ENCODE assay signal across 16 cellular contexts in genomic region chr2:234247453-234248180, GRCh38.
DNase-seq lines count a peak whose midpoint lies in the region; ATAC-seq and TF ChIP-seq lines count a peak whose summit lies in the region.
"Had no signal": no experiment of that assay in that cellular context is flagged by ENCODE, and none has a peak within 500 bp of the region (broad histone marks: within the 10 kb centered on the region; RNA-seq: fewer than 3 reads in every experiment).

No MANE protein-coding gene starts in this region.

- H3K27me3 Mint-ChIP-seq in Calu3 (ENCODE audit: unreplicated experiment), result no peaks in the 10 kb centered on the region
- peaks cover 6% of the 10 kb centered on the region for H3K27me3 Mint-ChIP-seq in neural progenitor cell (ENCODE audit: insufficient read depth, low read depth)
- H3K27me3 Mint-ChIP-seq: CD4-positive, alpha-beta T cell had no signal

- peaks cover 13% of the 10 kb centered on the region for H3K79me1 ChIP-seq in trophoblast cell (ENCODE audit: low read length)

- peak overlapping the region; percentile 95 for H2BK12ac ChIP-seq in trophoblast cell (ENCODE audit: low read length)

- BruUV-seq in Calu3 (replicated peaks; lab: Mats Ljungman, UMichigan), result no TSS peak
- BruUV-seq in Panc1 (replicated peaks; lab: Mats Ljungman, UMichigan), result no TSS peak

- POLR2A ChIA-PET in Panc1 (lab: Charles Lee), result no interaction called here

- H4K12ac ChIP-seq in trophoblast cell (ENCODE audit: low read depth, low read length), result no peak overlapping the region

- H3K27ac Mint-ChIP-seq in Calu3 (ENCODE audit: unreplicated experiment) (peak overlapping the region; percentile 52), neural progenitor cell (no peak overlapping the region)
- H3K27ac Mint-ChIP-seq: B cell; CD4-positive, alpha-beta T cell; HFFc6 had no signal

- H2AFZ ChIP-seq in trophoblast cell (ENCODE audit: insufficient read depth, low read length, poor library complexity) (no peak overlapping the region), neural progenitor cell (replicated peaks) (no peak overlapping the region)

- H3K27ac ChIP-seq in Panc1 (ENCODE audit: low read length), result peak overlapping the region; percentile 99
- H3K27ac ChIP-seq in epithelial cell of prostate, result peak overlapping the region; percentile 94
- H3K27ac ChIP-seq in trophoblast cell (ENCODE audit: low read depth, low read length), result no peak overlapping the region
- H3K27ac ChIP-seq in colonic mucosa, result no peak overlapping the region
- no peak overlapping the region for H3K27ac ChIP-seq in neural progenitor cell

- WGBS in trophoblast cell (ENCODE audit: extremely low coverage, insufficient coverage, insufficient read length), result no CpG with 5 or more reads among the region's 42 CpGs

- H2AK5ac ChIP-seq in trophoblast cell (ENCODE audit: low read length), result peak overlapping the region; percentile 88

- H3K4me1 ChIP-seq in Panc1 (ENCODE audit: control insufficient read depth, insufficient read depth, low read length) (peaks cover 63% of the 10 kb centered on the region), trophoblast cell (ENCODE audit: control insufficient read depth in 1 of 2, insufficient read depth in 2 of 2, low read length in 2 of 2) (peaks cover 14 to 24% of the 10 kb centered on the region in 2 experiments), colonic mucosa (no peaks in the 10 kb centered on the region), neural progenitor cell (peaks cover 9% of the 10 kb centered on the region)

- H3K4me3 Mint-ChIP-seq in Calu3 (ENCODE audit: low read depth, unreplicated experiment) (no peak overlapping the region), neural progenitor cell (no peak overlapping the region)
- H3K4me3 Mint-ChIP-seq: B cell; CD4-positive, alpha-beta T cell; HFFc6 had no signal

- DNase-seq in Calu3 (no peak), Panc1 (ENCODE audit: low read depth, low spot score) (no peak), epithelial cell of prostate (ENCODE audit: low read depth, low spot score) (no peak), trophoblast cell (no peak), colonic mucosa (no peak), neural progenitor cell (ENCODE audit: low spot score) (no peak), mucosa of gallbladder (ENCODE audit: low spot score) (no peak)
- DNase-seq: C1 segment of cervical spinal cord; CD4-positive, alpha-beta T cell; DMS79; EL; HCEC 1CT; HFFc6 had no signal

- H4K91ac ChIP-seq in trophoblast cell (ENCODE audit: low read depth, low read length), result peak overlapping the region; percentile 18

- peak overlapping the region; percentile 51 for H2BK5ac ChIP-seq in trophoblast cell (ENCODE audit: low read depth, low read length, poor library complexity)

- H3K79me2 ChIP-seq in trophoblast cell (ENCODE audit: control insufficient read depth, insufficient read depth, low read length, poor library complexity) (no peaks in the 10 kb centered on the region), neural progenitor cell (ENCODE audit: low read depth) (no peaks in the 10 kb centered on the region)

- H3K18ac ChIP-seq in trophoblast cell (ENCODE audit: low read length), result no peak overlapping the region

- H3K4me2 ChIP-seq in trophoblast cell (ENCODE audit: low read length), result no peak overlapping the region
- H3K4me2 ChIP-seq in neural progenitor cell, result no peak overlapping the region

- no peak overlapping the region for H4K8ac ChIP-seq in trophoblast cell (ENCODE audit: low read depth, low read length)

- H3K36me3 Mint-ChIP-seq in Calu3 (ENCODE audit: insufficient read depth, unreplicated experiment) (peaks cover 5% of the 10 kb centered on the region), neural progenitor cell (peaks cover 2% of the 10 kb centered on the region)

- no peak for TF ChIP-seq CTCF in Calu3 (IDR thresholded peaks at IDR 0.05; ENCODE audit: unreplicated experiment)
- TF ChIP-seq CTCF in Panc1 (IDR thresholded peaks at IDR 0.05), result no peak
- TF ChIP-seq CTCF in colonic mucosa (IDR thresholded peaks at IDR 0.05), result no peak
- no peak for TF ChIP-seq CTCF in neural progenitor cell (IDR thresholded peaks at IDR 0.05)

- no peaks in the 10 kb centered on the region for H3K27me3 ChIP-seq in Panc1 (ENCODE audit: control insufficient read depth, insufficient read depth, low read length)
- no peaks in the 10 kb centered on the region for H3K27me3 ChIP-seq in trophoblast cell (ENCODE audit: insufficient read depth, low read length)
- H3K27me3 ChIP-seq in colonic mucosa, result no peaks in the 10 kb centered on the region
- H3K27me3 ChIP-seq in neural progenitor cell, result no peaks in the 10 kb centered on the region

- in situ Hi-C loops in Panc1 (cut with HindIII; ENCODE audit: low pct_unique_long_range_greater_than_20kb, low sequenced_read_pairs), result no loop called here

- H3K9ac ChIP-seq in trophoblast cell (ENCODE audit: low read length), result no peak overlapping the region
- H3K9ac ChIP-seq in colonic mucosa (ENCODE audit: low read depth in 2 of 2, low read length in 2 of 2), result no peak overlapping the region
- no peak overlapping the region for H3K9ac ChIP-seq in neural progenitor cell

- H3K4me1 Mint-ChIP-seq in Calu3 (ENCODE audit: low read depth, unreplicated experiment), result peaks cover 79% of the 10 kb centered on the region
- H3K4me1 Mint-ChIP-seq in neural progenitor cell, result peaks cover 56% of the 10 kb centered on the region

- H3F3A ChIP-seq in neural progenitor cell (ENCODE audit: low read depth), result no peaks in the 10 kb centered on the region

- H3K9me3 ChIP-seq in Panc1 (ENCODE audit: control insufficient read depth, insufficient read depth, low read depth, low read length) (peaks cover 13% of the 10 kb centered on the region; the same call in 1 of the 2 replicates), trophoblast cell (ENCODE audit: insufficient read depth, low read depth, low read length) (peaks cover 7% of the 10 kb centered on the region), colonic mucosa (no peaks in the 10 kb centered on the region), neural progenitor cell (ENCODE audit: low read depth) (no peaks in the 10 kb centered on the region)

- no peaks in the 10 kb centered on the region; the same call in 1 of the 2 replicates for H3K36me3 ChIP-seq in Panc1 (ENCODE audit: control insufficient read depth, insufficient read depth, low read length)
- H3K36me3 ChIP-seq in trophoblast cell (ENCODE audit: control insufficient read depth in 1 of 2, insufficient read depth in 2 of 2, low read length in 2 of 2), result no peaks in the 10 kb centered on the region
- no peaks in the 10 kb centered on the region for H3K36me3 ChIP-seq in colonic mucosa
- no peaks in the 10 kb centered on the region for H3K36me3 ChIP-seq in neural progenitor cell

- peak overlapping the region; percentile 55 for H3K14ac ChIP-seq in trophoblast cell (ENCODE audit: low read length)

- no peaks in the 10 kb centered on the region for H4K20me1 ChIP-seq in neural progenitor cell (ENCODE audit: low read depth)

- intact Hi-C loops in Calu3 (cut with micrococcal nuclease; ENCODE audit: unreplicated experiment), result no loop called here
- intact Hi-C loops in Panc1 (cut with micrococcal nuclease; ENCODE audit: unreplicated experiment), result loop anchor here (10.0 kb wide), 1 partner anchor 63 kb away; no protein-coding TSS in a partner anchor
- intact Hi-C loops in colonic mucosa (cut with DNase I), result no loop called here

- CTCF ChIA-PET in Calu3 (lab: Charles Lee) (no interaction called here), Panc1 (lab: Charles Lee) (no interaction called here)

- no peak overlapping the region for H3K23ac ChIP-seq in trophoblast cell (ENCODE audit: low read length)

- H3K9me3 Mint-ChIP-seq in Calu3 (ENCODE audit: low read depth, unreplicated experiment), result no peaks in the 10 kb centered on the region
- H3K9me3 Mint-ChIP-seq in neural progenitor cell, result peaks cover 19% of the 10 kb centered on the region
- H3K9me3 Mint-ChIP-seq: CD4-positive, alpha-beta T cell; HFFc6 had no signal

- ATAC-seq in Panc1, result no peak
- no peak for ATAC-seq in GM19455 (IDR thresholded peaks at IDR 0.05; ENCODE audit: unreplicated experiment)
- ATAC-seq: HepG2 had no signal

- no peak overlapping the region for H3K4ac ChIP-seq in trophoblast cell (ENCODE audit: low read depth, low read length)

- no peak overlapping the region for H3K4me3 ChIP-seq in Panc1 (ENCODE audit: low read depth in 2 of 2, low read length in 2 of 2)
- H3K4me3 ChIP-seq in trophoblast cell (ENCODE audit: low read depth, low read length), result no peak overlapping the region
- H3K4me3 ChIP-seq in colonic mucosa, result no peak overlapping the region
- no peak overlapping the region for H3K4me3 ChIP-seq in neural progenitor cell

- peak overlapping the region; percentile 20 for H2BK120ac ChIP-seq in trophoblast cell (ENCODE audit: insufficient read depth, low read length, poor library complexity)

Comparison
In these comparisons a context has a peak if more than half of its experiments do, and no peak if none do; other contexts are left out.
1. H3K27ac ChIP-seq: peak in Panc1 (single experiment) and epithelial cell of prostate (single experiment); none in trophoblast cell (single experiment), colonic mucosa (single experiment) and neural progenitor cell (single experiment).